Comparison of ENCODE assay signal across 19 cellular contexts in the genomic region with DNA sequence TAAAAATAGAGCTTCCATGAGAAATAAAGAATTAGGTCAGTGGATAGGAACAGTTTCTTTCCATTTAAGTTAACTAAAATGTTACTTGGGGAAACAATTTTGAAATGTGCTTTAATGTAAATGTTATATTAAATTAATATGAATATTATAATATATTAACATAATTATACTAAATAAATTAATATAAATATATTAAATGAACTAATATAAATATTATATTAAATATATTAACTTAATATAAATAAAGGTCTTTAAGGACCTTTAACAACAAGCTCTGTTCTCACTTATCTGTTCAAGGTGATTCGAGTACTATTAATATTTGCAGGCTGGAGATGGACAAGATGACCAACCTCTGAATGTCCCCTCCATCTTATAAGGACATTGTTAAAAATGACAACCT.
DNase-seq lines count a peak whose midpoint lies in the region; ATAC-seq and TF ChIP-seq lines count a peak whose summit lies in the region.
"Had no signal": no experiment of that assay in that cellular context is flagged by ENCODE, and none has a peak within 500 bp of the region (broad histone marks: within the 10 kb centered on the region; RNA-seq: fewer than 3 reads in every experiment).

No MANE protein-coding gene starts in this region.

- H3K27me3 ChIP-seq in BLaER1 (0 out of 2 replicates have a peak, but pooled peaks cover 5% of the 10 kb centered on the region), HUES48 (ENCODE audit: control insufficient read depth, insufficient read depth, low read length) (no peaks in the 10 kb centered on the region), spleen (replicated peaks in 1 of 7) (no peaks in the 10 kb centered on the region)

- 71 to 88% (median 73%) methylated on average over 1 of the region's 1 CpG for WGBS in spleen, 5 donors

- no peak for TF ChIP-seq CTCF in endothelial cell (IDR thresholded peaks at IDR 0.05; ENCODE audit: unreplicated experiment)
- no peak for TF ChIP-seq CTCF in spleen (IDR thresholded peaks at IDR 0.05 in 8 of 11, conservative IDR thresholded peaks at IDR 0.05 in 3 of 11)

- peaks cover 79% of the 10 kb centered on the region for H4K20me1 ChIP-seq in BLaER1

- peaks cover 6% of the 10 kb centered on the region for H3K27me3 Mint-ChIP-seq in endothelial cell (ENCODE audit: unreplicated experiment)
- H3K27me3 Mint-ChIP-seq: B cell had no signal

- H3K36me3 Mint-ChIP-seq in endothelial cell (ENCODE audit: low read depth, unreplicated experiment): no peaks in the 10 kb centered on the region

- H3K4me1 Mint-ChIP-seq in endothelial cell (ENCODE audit: unreplicated experiment): peaks cover 48% of the 10 kb centered on the region
- H3K4me1 Mint-ChIP-seq: B cell had no signal

- peaks cover 52% of the 10 kb centered on the region for H3K4me1 ChIP-seq in BLaER1
- H3K4me1 ChIP-seq in HUES48 (ENCODE audit: control insufficient read depth, insufficient read depth, low read length): peaks cover 29% of the 10 kb centered on the region
- H3K4me1 ChIP-seq in spleen: peaks cover 0 to 18% (median 3%) of the 10 kb centered on the region in 6 donors

- TF ChIP-seq POLR2A in spleen (IDR thresholded peaks at IDR 0.05): no peak

- H3K9me3 Mint-ChIP-seq in endothelial cell (ENCODE audit: unreplicated experiment): no peaks in the 10 kb centered on the region

- H3K4me3 Mint-ChIP-seq in endothelial cell (ENCODE audit: unreplicated experiment): no peak overlapping the region
- H3K4me3 Mint-ChIP-seq: B cell; CD4-positive, alpha-beta T cell had no signal

- H3K27ac ChIP-seq in BLaER1 (no peak overlapping the region), HUES48 (ENCODE audit: low read depth, low read length) (peak overlapping the region; percentile 29), spleen (peak overlapping the region in 7 of 8 donors; percentile 17 to 70 (median 49))

- H3K36me3 ChIP-seq in BLaER1: no peaks in the 10 kb centered on the region; the same call in 1 of the 2 replicates
- H3K36me3 ChIP-seq in HUES48 (ENCODE audit: control insufficient read depth, insufficient read depth, low read length): no peaks in the 10 kb centered on the region
- H3K36me3 ChIP-seq in spleen: no peaks in the 10 kb centered on the region

- DNase-seq in endothelial cell (ENCODE audit: low spot score): no peak
- DNase-seq in spleen: no peak
- DNase-seq in NCI-H2196 (lab: John Stamatoyannopoulos, UW; ENCODE audit: unreplicated experiment): no peak
- no peak for DNase-seq in ecto neural progenitor cell (ENCODE audit: low spot score)
- DNase-seq: Caco-2; CD4-positive, alpha-beta T cell; GDM1; H7; NCI-H1092 treated with DMSO at 0.1 percent for 48 hours; NCI-H2029 treated with DMSO at 0.1 percent for 48 hours; NCI-H2171; NCI-H446 treated with DMSO at 0.1 percent for 48 hours; NK-92 treated with Interleukin-12 subunit alpha and Interleukin-12 subunit beta, amount 100 ng/mL, for 24 hours; SHP77; SK-N-SH had no signal

- H3K9me3 ChIP-seq in BLaER1 (peaks cover 31% of the 10 kb centered on the region), HUES48 (ENCODE audit: control insufficient read depth, insufficient read depth, low read length) (no peaks in the 10 kb centered on the region), spleen (peaks cover 0 to 10% (median 4%) of the 10 kb centered on the region in 8 donors)
- H3K9me3 ChIP-seq: Caco-2, SK-N-SH had no signal

- peak overlapping the region; percentile 78 for H3K4me2 ChIP-seq in BLaER1
- H3K4me2 ChIP-seq: SK-N-SH had no signal

- H3K4me3 ChIP-seq in BLaER1 (peak overlapping the region; percentile 7; the same call in 1 of the 2 replicates), HUES48 (ENCODE audit: low read depth, low read length) (no peak overlapping the region), spleen (no peak overlapping the region)

- intact Hi-C loops in spleen (cut with DNase I; ENCODE audit: low total_unique reads): no loop called here

- H3K9ac ChIP-seq in BLaER1: no peak overlapping the region
- no peak overlapping the region for H3K9ac ChIP-seq in HUES48 (ENCODE audit: low read depth, low read length)
- H3K9ac ChIP-seq: SK-N-SH had no signal

- peak overlapping the region; percentile 96 for H3K27ac Mint-ChIP-seq in endothelial cell (ENCODE audit: unreplicated experiment)
- H3K27ac Mint-ChIP-seq: B cell; CD4-positive, alpha-beta T cell had no signal

- no peak for ATAC-seq in HG02938 (IDR thresholded peaks at IDR 0.05; ENCODE audit: unreplicated experiment)
